In the genomic region with DNA sequence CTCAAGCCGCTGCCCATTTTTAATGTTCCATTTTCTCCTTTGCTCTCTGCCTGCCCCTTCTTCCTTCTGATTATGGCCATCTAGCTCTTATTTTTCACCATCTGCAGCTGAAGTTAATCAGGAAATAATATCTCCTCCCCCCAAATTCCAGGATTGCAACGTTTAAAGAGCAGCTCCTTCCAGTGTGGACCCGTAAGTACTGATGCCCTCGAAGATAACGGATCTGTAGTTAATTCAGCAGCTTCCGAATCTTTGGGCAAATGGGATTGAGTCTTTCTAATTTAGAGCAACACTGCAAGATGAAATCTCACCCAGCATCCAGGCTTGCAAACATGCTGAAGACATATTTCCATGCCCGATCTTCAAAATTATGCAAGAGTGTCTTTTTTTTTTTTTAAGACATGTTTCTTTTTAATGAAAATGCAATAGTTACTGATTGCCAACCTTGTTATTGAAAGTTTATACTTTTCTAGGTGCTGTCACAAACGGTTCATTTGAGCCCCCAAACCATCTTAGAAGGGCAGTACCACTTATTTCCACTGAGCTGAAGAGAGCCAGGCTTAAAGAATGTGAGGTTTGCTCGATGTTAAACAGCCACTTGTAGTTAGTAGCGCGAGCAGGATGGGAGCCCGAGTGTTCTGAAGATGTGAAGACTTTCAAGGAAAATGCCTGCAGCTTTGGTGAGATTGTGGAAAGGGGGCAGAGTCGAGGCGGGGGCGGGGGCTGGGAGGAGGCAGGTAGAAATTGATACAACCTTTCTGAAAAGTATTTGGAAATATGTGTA, we compare ENCODE assay signal across 17 cellular contexts. TPM values are rescaled to one million over a fixed set of nuclear protein-coding genes. Genes with fewer than 3 reads are reported as not detected.
DNase-seq lines count a peak whose midpoint lies in the region; ATAC-seq and TF ChIP-seq lines count a peak whose summit lies in the region.
"Had no signal": no experiment of that assay in that cellular context is flagged by ENCODE, and none has a peak within 500 bp of the region (broad histone marks: within the 10 kb centered on the region; RNA-seq: fewer than 3 reads in every experiment).

No MANE protein-coding gene starts in this region.

- H3K4me3 ChIP-seq in endodermal cell (ENCODE audit: low read length) (no peak overlapping the region), thyroid gland (replicated peaks in 1 of 3) (no peak overlapping the region), hepatocyte (no peak overlapping the region)
- H3K4me3 ChIP-seq: right lobe of liver had no signal

- peaks cover 9% of the 10 kb centered on the region for H3K9me3 ChIP-seq in endodermal cell (ENCODE audit: control insufficient read depth, low read length)
- H3K9me3 ChIP-seq in thyroid gland = no peaks in the 10 kb centered on the region
- no peaks in the 10 kb centered on the region for H3K9me3 ChIP-seq in hepatocyte (ENCODE audit: low read depth)
- H3K9me3 ChIP-seq: right lobe of liver had no signal

- no peaks in the 10 kb centered on the region for H3K79me2 ChIP-seq in hepatocyte

- no peak overlapping the region for H3K4me3 Mint-ChIP-seq in activated T-cell treated with anti-CD3 and anti-CD28 coated beads, Interleukin-2, amount 50 U/mL, for 72 hours
- H3K4me3 Mint-ChIP-seq in HFFc6 (peak overlapping the region; percentile 50), endodermal cell (no peak overlapping the region)
- H3K4me3 Mint-ChIP-seq: activated T-helper 17 cell treated with anti-CD3 and anti-CD28 coated beads, Interleukin-2, amount 50 U/mL, for 72 hours; effector memory CD8-positive, alpha-beta T cell had no signal

- H4K20me1 ChIP-seq in hepatocyte (ENCODE audit: insufficient read depth, poor library complexity, severe bottlenecking) = no peaks in the 10 kb centered on the region

- H3K4me1 Mint-ChIP-seq in activated T-cell treated with anti-CD3 and anti-CD28 coated beads, Interleukin-2, amount 50 U/mL, for 72 hours (ENCODE audit: low read depth) = peaks cover 38% of the 10 kb centered on the region
- H3K4me1 Mint-ChIP-seq in HFFc6 (ENCODE audit: low read depth) = peaks cover 12% of the 10 kb centered on the region
- no peaks in the 10 kb centered on the region for H3K4me1 Mint-ChIP-seq in endodermal cell

- H3K27me3 Mint-ChIP-seq in activated T-cell treated with anti-CD3 and anti-CD28 coated beads, Interleukin-2, amount 50 U/mL, for 72 hours (ENCODE audit: low read depth) = no peaks in the 10 kb centered on the region
- H3K27me3 Mint-ChIP-seq in HFFc6 (ENCODE audit: insufficient read depth) (peaks cover 13% of the 10 kb centered on the region), endodermal cell (ENCODE audit: insufficient read depth) (peaks cover 3% of the 10 kb centered on the region)
- H3K27me3 Mint-ChIP-seq: activated T-helper 17 cell treated with anti-CD3 and anti-CD28 coated beads, Interleukin-2, amount 50 U/mL, for 72 hours had no signal

- H3K27ac Mint-ChIP-seq in activated T-cell treated with anti-CD3 and anti-CD28 coated beads, Interleukin-2, amount 50 U/mL, for 72 hours = peak overlapping the region; percentile 2
- H3K27ac Mint-ChIP-seq in HFFc6 (no peak overlapping the region), endodermal cell (no peak overlapping the region)
- H3K27ac Mint-ChIP-seq: activated T-helper 17 cell treated with anti-CD3 and anti-CD28 coated beads, Interleukin-2, amount 50 U/mL, for 72 hours; effector memory CD8-positive, alpha-beta T cell had no signal

- no peak for DNase-seq in activated T-cell treated with anti-CD3 and anti-CD28 coated beads, Interleukin-2, amount 50 U/mL, for 72 hours
- no peak for DNase-seq in activated T-cell treated with anti-CD3 and anti-CD28 coated beads, Interleukin-2, amount 50 U/mL, for 48 hours
- DNase-seq in HFFc6 (peak; percentile 14), endodermal cell (no peak), thyroid gland (peak; percentile 50 to 55), NCI-H2107 (lab: John Stamatoyannopoulos, UW) (no peak), hepatocyte (ENCODE audit: low spot score) (no peak)
- DNase-seq: amniotic stem cell; cerebellar nuclear complex; effector memory CD8-positive, alpha-beta T cell; left cardiac atrium; NCI-H1436; NCI-H345 had no signal

- no peak for ATAC-seq in activated T-cell treated with anti-CD3 and anti-CD28 coated beads, Interleukin-2, amount 50 U/mL, for 72 hours (replicated peaks in 1 of 2)
- no peak for ATAC-seq in HG02885 (IDR thresholded peaks at IDR 0.05; ENCODE audit: poor library complexity, unreplicated experiment)
- ATAC-seq: activated T-helper 17 cell treated with anti-CD3 and anti-CD28 coated beads, Interleukin-2, amount 50 U/mL, for 72 hours; effector memory CD8-positive, alpha-beta T cell; left cardiac atrium; right lobe of liver had no signal

- H3K27me3 ChIP-seq in endodermal cell (ENCODE audit: control insufficient read depth, insufficient read depth, low read length, poor library complexity, severe bottlenecking) (no peaks in the 10 kb centered on the region), thyroid gland (no peaks in the 10 kb centered on the region), hepatocyte (no peaks in the 10 kb centered on the region)
- H3K27me3 ChIP-seq: right lobe of liver had no signal

- no peaks in the 10 kb centered on the region for H3K9me2 ChIP-seq in hepatocyte (replicated peaks; ENCODE audit: insufficient read depth)

- no peak overlapping the region for H3K4me2 ChIP-seq in hepatocyte

- peaks cover 3 to 5% of the 10 kb centered on the region in 2 donors for H3K36me3 Mint-ChIP-seq in activated T-cell treated with anti-CD3 and anti-CD28 coated beads, Interleukin-2, amount 50 U/mL, for 72 hours (ENCODE audit: insufficient read depth in 2 of 2)
- H3K36me3 Mint-ChIP-seq in HFFc6 (ENCODE audit: low read depth) = no peaks in the 10 kb centered on the region
- peaks cover 3% of the 10 kb centered on the region for H3K36me3 Mint-ChIP-seq in endodermal cell (ENCODE audit: low read depth)

- H3K4me1 ChIP-seq in endodermal cell (ENCODE audit: control insufficient read depth, insufficient read depth, low read length) (no peaks in the 10 kb centered on the region), thyroid gland (no peaks in the 10 kb centered on the region), hepatocyte (ENCODE audit: insufficient read depth) (no peaks in the 10 kb centered on the region)
- H3K4me1 ChIP-seq: right lobe of liver had no signal

- H3K9ac ChIP-seq in endodermal cell (ENCODE audit: extremely low read depth, low read length, poor library complexity, severe bottlenecking) = no peak overlapping the region

- intact Hi-C loops in thyroid gland (cut with DNase I) = no loop called here

- peak; percentile 36; the same call in 1 of the 2 replicates for TF ChIP-seq CTCF in HFFc6 (IDR thresholded peaks at IDR 0.05)
- peak; percentile 43 for TF ChIP-seq CTCF in endodermal cell (conservative IDR thresholded peaks at IDR 0.05)
- TF ChIP-seq CTCF in thyroid gland (IDR thresholded peaks at IDR 0.05) = peak in 5 of 6 experiments; percentile 18 to 49 (median 33)
- no peak for TF ChIP-seq CTCF in hepatocyte (IDR thresholded peaks at IDR 0.05; ENCODE audit: poor library complexity)

- H3K27ac ChIP-seq in endodermal cell (ENCODE audit: low read depth, low read length) = no peak overlapping the region
- H3K27ac ChIP-seq in thyroid gland = no peak overlapping the region
- no peak overlapping the region for H3K27ac ChIP-seq in hepatocyte
- H3K27ac ChIP-seq: right lobe of liver, RWPE1 had no signal

- no peak for TF ChIP-seq POLR2A in thyroid gland (IDR thresholded peaks at IDR 0.05)

- H3K36me3 ChIP-seq in endodermal cell (ENCODE audit: control insufficient read depth, insufficient read depth, low read length) (no peaks in the 10 kb centered on the region), thyroid gland (no peaks in the 10 kb centered on the region), hepatocyte (replicated peaks; ENCODE audit: insufficient read depth, low read depth) (no peaks in the 10 kb centered on the region)
- H3K36me3 ChIP-seq: right lobe of liver had no signal

- H3K9me3 Mint-ChIP-seq in activated T-cell treated with anti-CD3 and anti-CD28 coated beads, Interleukin-2, amount 50 U/mL, for 72 hours = no peaks in the 10 kb centered on the region
- H3K9me3 Mint-ChIP-seq in HFFc6 (peaks cover 5% of the 10 kb centered on the region), endodermal cell (peaks cover 29% of the 10 kb centered on the region)
- H3K9me3 Mint-ChIP-seq: activated T-helper 17 cell treated with anti-CD3 and anti-CD28 coated beads, Interleukin-2, amount 50 U/mL, for 72 hours; effector memory CD8-positive, alpha-beta T cell had no signal

- 82 to 84% methylated on average over 13 of the region's 15 CpGs for WGBS in endodermal cell (ENCODE audit: insufficient coverage in 1 of 2, insufficient read length in 1 of 2), 2 experiments
- WGBS in thyroid gland, 2 donors = 30 to 34% methylated on average over 15 of the region's 15 CpGs
- WGBS in hepatocyte (ENCODE audit: low lambda C conversion rate, missing lambda C conversion rate) = 45% methylated on average over 15 of the region's 15 CpGs

- H2AFZ ChIP-seq in hepatocyte = no peak overlapping the region

RNA-seq across cellular contexts. Expression of a gene that starts 10.9 kb away (rescaled TPM):
- 100 to 1,000 TPM; 103 to 151 TPM for total RNA-seq in activated T-cell treated with anti-CD3 and anti-CD28 coated beads, Interleukin-2, amount 50 U/mL, for 72 hours
- total RNA-seq in HFFc6 (2021; fragmentation: NEBNext Ultra II Directional; extraction: Animal tissue kit (Norgen Biotek cat#: 25700)) = 10 to 100 TPM; 11.9 to 14.5 (median 12.9) TPM
- 10 to 100 TPM; 31.9 to 36.8 TPM for total RNA-seq in endodermal cell
- polyA plus RNA-seq in endodermal cell (2013, experiment 1 of 2) = 10.5 TPM
- polyA plus RNA-seq in endodermal cell (2013, experiment 2 of 2) = 11.3 TPM
- 10 to 100 TPM; 25.6 to 37.9 (median 35.2) TPM for total RNA-seq in thyroid gland
- 9.0 and 10.1 TPM in 2 replicates for total RNA-seq in hepatocyte
- 6.2 and 6.4 TPM in 2 replicates for polyA plus RNA-seq in hepatocyte

Comparison
In these comparisons a context has a peak if more than half of its experiments do, and no peak if none do; other contexts are left out.
1. DNase-seq: peak in HFFc6 (single experiment) and thyroid gland (2 of 2); none in activated T-cell treated with anti-CD3 and anti-CD28 coated beads, Interleukin-2, amount 50 U/mL, for 72 hours (0 of 2), activated T-cell treated with anti-CD3 and anti-CD28 coated beads, Interleukin-2, amount 50 U/mL, for 48 hours (0 of 2), endodermal cell (single experiment), NCI-H2107 (single experiment) and hepatocyte (single experiment).